ENCODE assay signal across 8 cellular contexts in genomic region chr17:67244621-67245072, GRCh38. TPM values are rescaled to one million over a fixed set of nuclear protein-coding genes. Genes with fewer than 3 reads are reported as not detected.
DNase-seq lines count a peak whose midpoint lies in the region; ATAC-seq, FAIRE-seq and TF ChIP-seq lines count a peak whose summit lies in the region.

No MANE protein-coding gene starts in this region.

- no peak for TF ChIP-seq POLR2A in HepG2 (IDR thresholded peaks at IDR 0.05; ENCODE audit: insufficient read depth in 1 of 2, low read depth in 2 of 2, low read length in 2 of 2)
- no peak for TF ChIP-seq POLR2A in stomach (IDR thresholded peaks at IDR 0.05)

- POLR2A ChIA-PET in CD8-positive, alpha-beta T cell (lab: Charles Lee) = interaction anchor here (0.6 to 1.4 kb wide), 6 partner anchors 11 to 1042 kb away, joined by 3 to 6 read pairs (median 4); no protein-coding TSS in a partner anchor
- POLR2A ChIA-PET in HepG2 (lab: Yijun Ruan, JAX) = interaction anchor here (0.8 to 1.4 kb wide), 7 partner anchors 10 to 44 kb away, joined by 3 to 5 read pairs (median 3); no protein-coding TSS in a partner anchor

- BruUV-seq in HepG2 (replicated peaks; lab: Mats Ljungman, UMichigan) = no TSS peak

- intact Hi-C loops in CD8-positive, alpha-beta T cell (cut with DNase I, micrococcal nuclease) = loop anchor here (1.0 to 10.0 kb wide), 10 partner anchors 14 to 1268 kb away; partner anchors contain the start of genes BPTF (in 1 of the 2), NOL11 (in 1 of the 2), PRKAR1A (in 1 of the 2) and PSMD12 (in 1 of the 2)
- intact Hi-C loops in HepG2 (cut with micrococcal nuclease; ENCODE audit: unreplicated experiment) = loop anchor here (10.0 kb wide), 1 partner anchor 120 kb away; the partner anchor contains the start of gene PSMD12
- intact Hi-C loops in stomach (cut with DNase I; ENCODE audit: low total_unique reads) = no loop called here

- peak overlapping the region; percentile 58 for H3K4me2 ChIP-seq in HepG2 (ENCODE audit: low read depth, low read length)

- 8% methylated on average over 16 of the region's 42 CpGs for WGBS in HepG2 (ENCODE audit: low lambda C conversion rate)
- 0 to 2% (median 1%) methylated on average over 16 to 41 of the region's 42 CpGs for WGBS in stomach, 5 donors

- H3K27me3 Mint-ChIP-seq in CD8-positive, alpha-beta T cell (ENCODE audit: low read depth) = no peaks in the 10 kb centered on the region
- peaks cover 3% of the 10 kb centered on the region for H3K27me3 Mint-ChIP-seq in brain

- peaks cover 61% of the 10 kb centered on the region for H3K79me2 ChIP-seq in HepG2 (ENCODE audit: insufficient read depth, low read length)

- H4K20me1 ChIP-seq in HepG2 (ENCODE audit: insufficient read depth, low read length) = peaks cover 40% of the 10 kb centered on the region

- H3K36me3 Mint-ChIP-seq in CD8-positive, alpha-beta T cell = peaks cover 28% of the 10 kb centered on the region
- H3K36me3 Mint-ChIP-seq in brain = peaks cover 14% of the 10 kb centered on the region

- peaks cover 58% of the 10 kb centered on the region for H3K4me1 Mint-ChIP-seq in CD8-positive, alpha-beta T cell (ENCODE audit: low read depth)
- H3K4me1 Mint-ChIP-seq in brain = peaks cover 56% of the 10 kb centered on the region

- H3K36me3 ChIP-seq in CD8-positive, alpha-beta T cell (ENCODE audit: insufficient read depth, low read length) = no peaks in the 10 kb centered on the region
- H3K36me3 ChIP-seq in HepG2 (replicated peaks in 1 of 2; ENCODE audit: control insufficient read depth in 1 of 2, insufficient read depth in 2 of 2, low read length in 2 of 2) (peaks cover 4 to 10% of the 10 kb centered on the region in 2 experiments), stomach (peaks cover 0 to 6% (median under 1%) of the 10 kb centered on the region in 4 donors)

- H2AFZ ChIP-seq in HepG2 (ENCODE audit: low read length) = no peak overlapping the region

- H3K9ac ChIP-seq in HepG2 (ENCODE audit: insufficient read depth, low read depth, low read length) = peak overlapping the region; percentile 98

- H3K27ac Mint-ChIP-seq in CD8-positive, alpha-beta T cell = peak overlapping the region; percentile 89
- peak overlapping the region; percentile 92 to 98 (median 95) for H3K27ac Mint-ChIP-seq in brain

- H3K27ac ChIP-seq in CD8-positive, alpha-beta T cell (ENCODE audit: low read depth, low read length) = peak overlapping the region; percentile 77
- H3K27ac ChIP-seq in HepG2 (ENCODE audit: extremely low read length, insufficient read depth, low read length) = peak overlapping the region; percentile 98
- H3K27ac ChIP-seq in stomach = peak overlapping the region; percentile 85 to 93 (median 90)

- FAIRE-seq in HepG2 (lab: Jason Lieb, UNC) = no peak

- H3K9me3 ChIP-seq in CD8-positive, alpha-beta T cell (ENCODE audit: low read length) = no peaks in the 10 kb centered on the region
- H3K9me3 ChIP-seq in HepG2 (ENCODE audit: low read length) (no peaks in the 10 kb centered on the region), stomach (no peaks in the 10 kb centered on the region)

- H3K27me3 ChIP-seq in CD8-positive, alpha-beta T cell (ENCODE audit: insufficient read depth, low read length) = no peaks in the 10 kb centered on the region
- H3K27me3 ChIP-seq in HepG2 (ENCODE audit: control insufficient read depth in 1 of 2, insufficient read depth in 2 of 2, low read length in 2 of 2) (no peaks in the 10 kb centered on the region; a peak in 1 of 5 replicates), stomach (no peaks in the 10 kb centered on the region)

- no peak for TF ChIP-seq CTCF in CD8-positive, alpha-beta T cell (IDR thresholded peaks at IDR 0.05)
- TF ChIP-seq CTCF in LNCaP clone FGC (IDR thresholded peaks at IDR 0.05; ENCODE audit: control insufficient read depth, extremely low read depth, insufficient read depth) = no peak
- TF ChIP-seq CTCF in brain (conservative IDR thresholded peaks at IDR 0.05) = no peak
- no peak for TF ChIP-seq CTCF in HepG2 (CRISPR knock-in tag; IDR thresholded peaks at IDR 0.05)
- no peak for TF ChIP-seq CTCF in stomach (IDR thresholded peaks at IDR 0.05)

- ATAC-seq in CD8-positive, alpha-beta T cell = peak; percentile 9
- ATAC-seq in GM21529 (IDR thresholded peaks at IDR 0.05; ENCODE audit: unreplicated experiment) (peak; percentile 25), HepG2 (peak; percentile 6)

- H3K4me3 ChIP-seq in CD8-positive, alpha-beta T cell (ENCODE audit: low read depth, low read length) = peak overlapping the region; percentile 78
- H3K4me3 ChIP-seq in LNCaP clone FGC (ENCODE audit: low read depth, low read length) (peak overlapping the region; percentile 90), HepG2 (replicated peaks in 1 of 3; ENCODE audit: insufficient read depth in 1 of 3, low read depth in 2 of 3, low read length in 3 of 3) (peak overlapping the region; percentile 87 to 93 (median 91)), stomach (peak overlapping the region; percentile 76 to 99 (median 88))

- no peaks in the 10 kb centered on the region for H3K9me3 Mint-ChIP-seq in CD8-positive, alpha-beta T cell
- no peaks in the 10 kb centered on the region for H3K9me3 Mint-ChIP-seq in brain

- TF ChIP-seq EP300 in HepG2 (IDR thresholded peaks at IDR 0.05; ENCODE audit: low read depth in 2 of 2, low read length in 2 of 2) = 0 out of 4 replicates have a peak, but pooled peaks of 1 of the 2 experiments have one; percentile 25
- no peak for TF ChIP-seq EP300 in HepG2 (CRISPR knock-in tag; IDR thresholded peaks at IDR 0.05; ENCODE audit: borderline replicate concordance)
- TF ChIP-seq EP300 in stomach (IDR thresholded peaks at IDR 0.05) = no peak

- H3K4me3 Mint-ChIP-seq in CD8-positive, alpha-beta T cell = peak overlapping the region; percentile 90
- H3K4me3 Mint-ChIP-seq in brain = peak overlapping the region; percentile 92 to 96 (median 96)

- peaks cover 35% of the 10 kb centered on the region for H3K4me1 ChIP-seq in CD8-positive, alpha-beta T cell (ENCODE audit: insufficient read depth, low read length)
- peaks cover 63% of the 10 kb centered on the region for H3K4me1 ChIP-seq in HepG2 (ENCODE audit: insufficient read depth, low read length)
- peaks cover 12 to 73% (median 68%) of the 10 kb centered on the region in 4 donors for H3K4me1 ChIP-seq in stomach

- TF ChIP-seq RAD21 in HepG2 (CRISPR knock-in tag; IDR thresholded peaks at IDR 0.05) = no peak; the same call in 1 of the 2 replicates

- CTCF ChIA-PET in CD8-positive, alpha-beta T cell (lab: Charles Lee) = interaction anchor here (1.0 kb wide), 1 partner anchor 22 kb away, joined by 3 read pairs; no protein-coding TSS in a partner anchor
- CTCF ChIA-PET in HepG2 (lab: Yijun Ruan, JAX; ENCODE audit: low intra/inter-chr PET ratio, low total read pairs) = no interaction called here

- in situ Hi-C loops in HepG2 (cut with HindIII; ENCODE audit: extremely low pct_ligation_motif_present, low pct_unique_long_range_greater_than_20kb) = no loop called here

- DNase-seq in CD8-positive, alpha-beta T cell = no peak
- DNase-seq in LNCaP clone FGC (ENCODE audit: low read depth) (no peak), HepG2 (ENCODE audit: low spot score) (no peak), stomach (no peak), NCI-H2196 (lab: John Stamatoyannopoulos, UW; ENCODE audit: unreplicated experiment) (no peak), NCI-H1092 (lab: John Stamatoyannopoulos, UW) (no peak)

TF ChIP-seq in HepG2, 621 proteins besides CTCF, POLR2A, EP300 and RAD21 (continues in another document):
- TF ChIP-seq ZNF670 (CRISPR knock-in tag; IDR thresholded peaks at IDR 0.05; ENCODE audit: borderline replicate concordance) = no peak
- no peak for TF ChIP-seq MIER3 (CRISPR knock-in tag; IDR thresholded peaks at IDR 0.05; ENCODE audit: borderline replicate concordance)
- no peak for TF ChIP-seq ELF1 (CRISPR knock-in tag; IDR thresholded peaks at IDR 0.05)
- TF ChIP-seq ZNF652 (CRISPR knock-in tag; IDR thresholded peaks at IDR 0.05; ENCODE audit: borderline replicate concordance, low read depth) = no peak
- no peak for TF ChIP-seq ZNF891 (CRISPR knock-in tag; IDR thresholded peaks at IDR 0.05)
- no peak for TF ChIP-seq ZNF883 (CRISPR knock-in tag; IDR thresholded peaks at IDR 0.05; ENCODE audit: not compliant biosample characterization)
- no peak for TF ChIP-seq JUN (CRISPR knock-in tag; IDR thresholded peaks at IDR 0.05)
- TF ChIP-seq KDM5A (IDR thresholded peaks at IDR 0.05; ENCODE audit: borderline replicate concordance, low read length) = peak; percentile 93
- TF ChIP-seq ZNF577 (CRISPR knock-in tag; IDR thresholded peaks at IDR 0.05; ENCODE audit: borderline replicate concordance, low read depth) = no peak
- peak; percentile 57; the same call in 1 of the 2 replicates for TF ChIP-seq KMT2A (CRISPR knock-in tag; IDR thresholded peaks at IDR 0.05)
- TF ChIP-seq ZNF75D (CRISPR knock-in tag; IDR thresholded peaks at IDR 0.05; ENCODE audit: borderline replicate concordance) = no peak
- TF ChIP-seq TEAD2 (CRISPR knock-in tag; IDR thresholded peaks at IDR 0.05) = no peak

RNA-seq across cellular contexts. Expression of gene HELZ, which starts 0.3 kb away (rescaled TPM):
- total RNA-seq in CD8-positive, alpha-beta T cell = 100 to 1,000 TPM; 108 to 116 TPM
- 8.2 TPM for polyA plus RNA-seq in brain (ENCODE audit: insufficient read depth, low read depth, low replicate concordance)
- 52.4 and 93.1 TPM in 2 replicates for total RNA-seq in HepG2 (2016; rRNA removed; fragmentation: Illumina TruSeq; extraction: Trizol)
- 12.4 and 14.0 TPM in 2 replicates for total RNA-seq in HepG2 (2016; cell fraction: cytosol; rRNA removed; fragmentation: Illumina TruSeq; extraction: Trizol; ENCODE audit: low read depth)
- 47.7 and 84.1 TPM in 2 replicates for total RNA-seq in HepG2 (2016; cell fraction: insoluble cytoplasmic fraction; rRNA removed; fragmentation: Illumina TruSeq; extraction: Trizol)
- 34.8 and 42.7 TPM in 2 replicates for total RNA-seq in HepG2 (2016; cell fraction: membrane; rRNA removed; fragmentation: Illumina TruSeq; extraction: Trizol)
- 127 and 142 TPM in 2 replicates for total RNA-seq in HepG2 (2016; cell fraction: nucleus; rRNA removed; fragmentation: Illumina TruSeq; extraction: Trizol)
- polyA plus RNA-seq in HepG2 (2011; rRNA removed) = 27.8 and 35.3 TPM in 2 replicates
- 13.6 and 17.7 TPM in 2 replicates for polyA plus RNA-seq in HepG2 (2011; cell fraction: cytosol; rRNA removed)
- 58.4 and 59.3 TPM in 2 replicates for polyA plus RNA-seq in HepG2 (2011; cell fraction: nucleus; rRNA removed)
- 20.6 and 33.4 TPM in 2 replicates for polyA plus RNA-seq in HepG2 (2012)
- polyA plus RNA-seq in HepG2 (2016; cell fraction: cytosol; fragmentation: Illumina TruSeq; extraction: Trizol; ENCODE audit: low read depth) = 2.6 and 3.3 TPM in 2 replicates
- polyA plus RNA-seq in HepG2 (2016; cell fraction: insoluble cytoplasmic fraction; fragmentation: Illumina TruSeq; extraction: Trizol; ENCODE audit: low read depth) = 17.4 and 19.8 TPM in 2 replicates
- 3.9 and 4.9 TPM in 2 replicates for polyA plus RNA-seq in HepG2 (2016; cell fraction: membrane; fragmentation: Illumina TruSeq; extraction: Trizol; ENCODE audit: low read depth)
- 40.2 and 45.2 TPM in 2 replicates for polyA plus RNA-seq in HepG2 (2016; cell fraction: nucleus; fragmentation: Illumina TruSeq; extraction: Trizol; ENCODE audit: insufficient read depth, low read depth)
- polyA minus RNA-seq in HepG2 (2011; rRNA and poly(A)+ RNA removed; ENCODE audit: low replicate concordance) = 32.9 and 69.3 TPM in 2 replicates
- 55.2 and 63.0 TPM in 2 replicates for polyA minus RNA-seq in HepG2 (2011; cell fraction: cytosol; rRNA and poly(A)+ RNA removed)
- 495 and 542 TPM in 2 replicates for polyA minus RNA-seq in HepG2 (2011; cell fraction: nucleus; rRNA and poly(A)+ RNA removed)
- total RNA-seq in stomach = 100 to 1,000 TPM in 2 of 5 donors, 10 to 100 TPM in 3; 14.2 to 218 (median 72.4) TPM
- polyA plus RNA-seq in stomach = 1 to 10 TPM; 2.1 to 2.4 (median 2.3) TPM
